12 cellular contexts compared by ENCODE assay signal in genomic region chr12:646303-647038, GRCh38. TPM values are rescaled to one million over a fixed set of nuclear protein-coding genes. Genes with fewer than 3 reads are reported as not detected.
DNase-seq lines count a peak whose midpoint lies in the region; ATAC-seq and TF ChIP-seq lines count a peak whose summit lies in the region.
"Had no signal": no experiment of that assay in that cellular context is flagged by ENCODE, and none has a peak within 500 bp of the region (broad histone marks: within the 10 kb centered on the region; RNA-seq: fewer than 3 reads in every experiment).

No MANE protein-coding gene starts in this region.

- H3K36me3 ChIP-seq in HEK293 (ENCODE audit: control insufficient read depth in 2 of 2, insufficient read depth in 1 of 2, low read length in 2 of 2) (no peaks in the 10 kb centered on the region), right lobe of liver (no peaks in the 10 kb centered on the region), spleen (peaks cover 0 to 15% (median 2%) of the 10 kb centered on the region in 6 donors)

- H3K4me3 ChIP-seq in HEK293 (ENCODE audit: low read depth, low read length) (no peak overlapping the region), right lobe of liver (peak overlapping the region in 1 of 3 donors; percentile 8), spleen (no peak overlapping the region)

- DNase-seq in dermis blood vessel endothelial cell (peak; percentile 79), right lobe of liver (peak; percentile 85 to 94 (median 93)), spleen (no peak), HCEC 1CT (no peak), NCI-H1105 (lab: John Stamatoyannopoulos, UW) (no peak)
- DNase-seq: activated CD8-positive, alpha-beta T cell treated with anti-CD3 and anti-CD28 coated beads for 36 hours; CD8-positive, alpha-beta memory T cell; nephron progenitor cell had no signal

- H3K4me1 ChIP-seq in HEK293 (ENCODE audit: control insufficient read depth, insufficient read depth, low read length), result peaks cover 3% of the 10 kb centered on the region; the same call in 1 of the 2 replicates
- H3K4me1 ChIP-seq in right lobe of liver, result peaks cover 4 to 49% (median 23%) of the 10 kb centered on the region in 4 donors
- H3K4me1 ChIP-seq in spleen, result peaks cover 19 to 77% (median 48%) of the 10 kb centered on the region in 6 donors

- peak; percentile 52 for TF ChIP-seq POLR2A in right lobe of liver (IDR thresholded peaks at IDR 0.05)
- no peak for TF ChIP-seq POLR2A in spleen (IDR thresholded peaks at IDR 0.05)

- H3K27ac ChIP-seq in HEK293 (ENCODE audit: extremely low read depth, low read depth, low read length), result no peak overlapping the region
- H3K27ac ChIP-seq in right lobe of liver, result peak overlapping the region; percentile 44 to 96 (median 68)
- H3K27ac ChIP-seq in spleen, result peak overlapping the region; percentile 44 to 100 (median 99)
- H3K27ac ChIP-seq: KMS-11 had no signal

- CTCF ChIA-PET in HEK293 (lab: Yijun Ruan, JAX), result interaction anchor here (1.4 kb wide), 2 partner anchors 16 to 105 kb away, joined by 3 read pairs; no protein-coding TSS in a partner anchor

- H3K27me3 ChIP-seq in right lobe of liver (no peaks in the 10 kb centered on the region), spleen (replicated peaks in 1 of 7) (no peaks in the 10 kb centered on the region)

- intact Hi-C loops in right lobe of liver (cut with DNase I) (loop anchor here (5.0 to 10.0 kb wide), 2 partner anchors 62 to 166 kb away; no protein-coding TSS in a partner anchor), spleen (cut with DNase I; ENCODE audit: low total_unique reads) (loop anchor here (10.0 kb wide), 1 partner anchor 108 kb away; the partner anchor contains the start of gene WNK1)

- H3K9me3 ChIP-seq in HEK293 (ENCODE audit: control insufficient read depth, insufficient read depth, low read depth, low read length) (no peaks in the 10 kb centered on the region), right lobe of liver (no peaks in the 10 kb centered on the region), spleen (no peaks in the 10 kb centered on the region)

- WGBS in right lobe of liver (ENCODE audit: insufficient coverage, low coverage, low lambda C conversion rate, missing lambda C conversion rate), result 30% methylated on average over 8 of the region's 12 CpGs
- 61 to 83% (median 81%) methylated on average over 12 of the region's 12 CpGs for WGBS in spleen, 5 donors

- TF ChIP-seq CTCF in HEK293 (tag by site-specific recombination; IDR thresholded peaks at IDR 0.05) (no peak), right lobe of liver (IDR thresholded peaks at IDR 0.05) (no peak), spleen (IDR thresholded peaks at IDR 0.05 in 8 of 11, conservative IDR thresholded peaks at IDR 0.05 in 3 of 11) (no peak)

- POLR2A ChIA-PET in HEK293 (lab: Yijun Ruan, JAX), result interaction anchor here (0.6 to 1.0 kb wide), 2 partner anchors 11 to 13 kb away, joined by 3 to 5 read pairs; no protein-coding TSS in a partner anchor

- ATAC-seq in right lobe of liver (peak; percentile 64 to 82 (median 76)), GM18907 (IDR thresholded peaks at IDR 0.05; ENCODE audit: unreplicated experiment) (no peak), GM21528 (IDR thresholded peaks at IDR 0.05; ENCODE audit: low FRiP score, unreplicated experiment) (no peak)
- ATAC-seq: activated CD8-positive, alpha-beta T cell treated with anti-CD3 and anti-CD28 coated beads for 36 hours had no signal

TF ChIP-seq in HEK293, 187 proteins besides CTCF, POLR2A, EP300 and RAD21:
- TF ChIP-seq KLF1 (tag by site-specific recombination; IDR thresholded peaks at IDR 0.05) (peak; percentile 23; the same call in 1 of the 2 replicates), ZSCAN30 (tag by site-specific recombination; IDR thresholded peaks at IDR 0.05) (no peak), ZNF488 (tag by site-specific recombination; IDR thresholded peaks at IDR 0.05) (no peak)

RNA-seq across cellular contexts. Expression of gene NINJ2, which starts 16.8 kb away (rescaled TPM):
- total RNA-seq in dermis blood vessel endothelial cell, result 1.2 and 4.8 TPM in 2 replicates
- total RNA-seq in right lobe of liver, result 10 to 100 TPM in 3 of 6 experiments, 1 to 10 TPM in 3; 6.4 to 17.7 (median 12.5) TPM
- 10 to 100 TPM in 5 of 7 donors, 1 to 10 TPM in 2; 6.6 to 18.8 (median 10.3) TPM for total RNA-seq in spleen
- polyA plus RNA-seq in spleen, result 10 to 100 TPM in 1 of 3 donors, 1 to 10 TPM in 2; 7.0 to 13.5 (median 8.6) TPM

Comparison
In these comparisons a context has a peak if more than half of its experiments do, and no peak if none do; other contexts are left out.
1. DNase-seq: peak in dermis blood vessel endothelial cell (single experiment) and right lobe of liver (3 of 3); none in spleen (single experiment), HCEC 1CT (single experiment) and NCI-H1105 (single experiment).
2. ATAC-seq: peak in right lobe of liver (4 of 4); none in GM18907 (single experiment) and GM21528 (single experiment).